ENCODE assay signal across 8 cellular contexts in the genomic region with DNA sequence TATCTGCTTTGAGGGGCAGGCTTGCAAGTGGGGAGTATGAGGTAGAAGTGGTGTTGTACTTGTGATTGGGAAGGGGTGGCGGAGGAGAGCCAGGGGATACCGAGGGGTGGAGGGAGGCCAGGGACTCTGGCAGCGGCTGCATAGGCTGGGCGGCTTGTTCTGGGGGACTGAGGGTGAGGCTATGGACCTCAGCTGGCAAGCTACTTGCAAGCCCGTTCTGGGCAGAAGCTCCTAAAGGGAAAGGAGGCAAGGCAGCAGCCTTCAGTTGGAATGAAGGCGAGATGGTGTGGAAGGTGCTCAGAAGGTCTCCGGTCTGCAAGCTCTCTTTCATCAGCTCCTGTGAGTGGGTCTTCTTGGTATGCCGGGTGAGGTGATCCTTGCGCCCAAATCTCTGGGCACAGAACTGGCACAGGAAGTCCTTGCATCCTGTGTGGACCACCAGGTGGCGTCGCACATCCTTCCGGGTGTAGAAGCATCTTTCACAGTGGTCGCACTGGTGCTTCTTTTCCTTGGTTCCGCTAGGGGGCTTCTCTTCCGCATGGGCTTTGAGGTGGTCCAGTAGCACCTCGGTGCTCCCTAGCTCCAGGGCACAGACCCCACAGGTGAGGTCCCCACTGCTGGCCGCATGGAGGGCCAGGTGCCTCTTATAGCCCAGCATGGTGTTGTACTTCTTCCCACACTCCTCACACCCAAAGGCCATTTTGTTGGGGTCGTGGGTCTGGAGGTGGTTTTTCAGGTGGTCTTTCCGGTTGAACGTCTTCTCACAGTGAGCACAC.
DNase-seq lines count a peak whose midpoint lies in the region; ATAC-seq lines count a peak whose summit lies in the region.

No MANE protein-coding gene starts in this region.

- peak; percentile 56 for DNase-seq in activated gamma-delta T cell treated with Interleukin-2 at 50 U/mL for 16 hours
- DNase-seq in activated gamma-delta T cell (lab: John Stamatoyannopoulos, UW) = no peak
- peak; percentile 66 for DNase-seq in RPMI8226
- peak; percentile 27 for DNase-seq in activated gamma-delta T cell treated with anti-CD3 and anti-CD28 coated beads, Interleukin-2, amount 50 U/mL, for 16 hours (ENCODE audit: low read depth)
- DNase-seq in left ventricle myocardium superior = peak; percentile 68
- DNase-seq in stimulated activated CD4-positive, alpha-beta T cell treated with anti-CD3 and anti-CD28 coated beads, Interleukin-1b, Interleukin-23, amount 100 ng/mL, for 24 hours (ENCODE audit: low read depth in 4 of 4, low spot score in 1 of 4) = peak; percentile 30 to 55 (median 32)

- ATAC-seq in HG03442 (IDR thresholded peaks at IDR 0.05; ENCODE audit: unreplicated experiment) (peak; percentile 61), left ventricle myocardium superior (peak; percentile 52), GM18858 (IDR thresholded peaks at IDR 0.05; ENCODE audit: unreplicated experiment) (no peak)

- intact Hi-C loops in left ventricle myocardium superior (cut with micrococcal nuclease) = no loop called here
